ENCODE assay signal across 18 cellular contexts in genomic region chr14:68082698-68083291, GRCh38.
A peak's percentile ranks its signal among the peaks of the same experiment; 100 is the strongest.
DNase-seq lines count a peak whose midpoint lies in the region; ATAC-seq, FAIRE-seq and TF ChIP-seq lines count a peak whose summit lies in the region.
"Had no signal": no experiment of that assay in that cellular context is flagged by ENCODE, and none has a peak within 500 bp of the region (broad histone marks: within the 10 kb centered on the region; RNA-seq: fewer than 3 reads in every experiment).

No MANE protein-coding gene starts in this region.

- peak; percentile 69 for ATAC-seq in RWPE2 (ENCODE audit: low read depth)
- ATAC-seq: GM23338, SK-N-SH treated with all-trans-retinoic acid at 6 μM for 48 hours had no signal

- DNase-seq in GM18507 (ENCODE audit: extremely low spot score, insufficient read length, low read depth), result no peak
- DNase-seq in RWPE2 (ENCODE audit: low spot score), result no peak
- peak; percentile 40 for DNase-seq in endothelial cell of umbilical vein (ENCODE audit: low read depth, low spot score)
- no peak for DNase-seq in type B pancreatic cell (ENCODE audit: extremely low spot score, unreplicated experiment)
- DNase-seq in activated naive CD4-positive, alpha-beta T cell treated with anti-CD3 and anti-CD28 coated beads for 36 hours, result no peak
- DNase-seq in H7, result no peak
- no peak for DNase-seq in glomerular visceral epithelial cell (ENCODE audit: extremely low spot score)
- DNase-seq: ACHN; C1 segment of cervical spinal cord; KBM-7; NCI-H1105 treated with DMSO at 0.1 percent for 48 hours; NCI-H1694; NCI-H748 treated with DMSO at 0.1 percent for 48 hours; NK-92 treated with Interleukin-12 subunit alpha and Interleukin-12 subunit beta, amount 100 ng/mL, for 24 hours; SIG-M5 had no signal

- dilution Hi-C loops in endothelial cell of umbilical vein (cut with MboI; ENCODE audit: extremely low pct_ligation_motif_present, low sequenced_read_pairs), result no loop called here

- peak; percentile 51 for FAIRE-seq in GM18507 (lab: Jason Lieb, UNC)
- FAIRE-seq in endothelial cell of umbilical vein (lab: Jason Lieb, UNC), result no peak
- FAIRE-seq: D721Med had no signal

- peaks cover 14% of the 10 kb centered on the region for H3K9me3 Mint-ChIP-seq in type B pancreatic cell
- peaks cover 2% of the 10 kb centered on the region for H3K9me3 Mint-ChIP-seq in activated naive CD4-positive, alpha-beta T cell treated with anti-CD3 and anti-CD28 coated beads for 36 hours

- no peaks in the 10 kb centered on the region for H3K9me3 ChIP-seq in RWPE2 (ENCODE audit: severe bottlenecking)
- H3K9me3 ChIP-seq in endothelial cell of umbilical vein (replicated peaks; ENCODE audit: control insufficient read depth, insufficient read depth, low read length), result no peaks in the 10 kb centered on the region

- no peaks in the 10 kb centered on the region for H3K36me3 ChIP-seq in RWPE2 (ENCODE audit: low read depth)
- H3K36me3 ChIP-seq in endothelial cell of umbilical vein (ENCODE audit: control insufficient read depth in 2 of 2, extremely low read depth in 1 of 2, insufficient read depth in 2 of 2, low read length in 2 of 2), result no peaks in the 10 kb centered on the region
- H3K36me3 ChIP-seq in H7 (replicated peaks; ENCODE audit: control insufficient read depth, insufficient read depth, low read length), result no peaks in the 10 kb centered on the region

- peaks cover 7% of the 10 kb centered on the region for H3K4me1 ChIP-seq in RWPE2 (ENCODE audit: insufficient read depth, poor library complexity, severe bottlenecking)
- no peaks in the 10 kb centered on the region for H3K4me1 ChIP-seq in endothelial cell of umbilical vein (ENCODE audit: control insufficient read depth, extremely low read depth, insufficient read depth, low read length)

- H3K4me2 ChIP-seq in endothelial cell of umbilical vein (ENCODE audit: insufficient read depth, low read length), result no peak overlapping the region
- H3K4me2 ChIP-seq: GM23338 had no signal

- H3K27me3 ChIP-seq in RWPE2 (ENCODE audit: insufficient read depth, poor library complexity, severe bottlenecking), result no peaks in the 10 kb centered on the region
- H3K27me3 ChIP-seq in endothelial cell of umbilical vein (ENCODE audit: control insufficient read depth in 2 of 2, insufficient read depth in 2 of 2, low read length in 2 of 2), result no peaks in the 10 kb centered on the region
- H3K27me3 ChIP-seq in H7 (ENCODE audit: control insufficient read depth, insufficient read depth, low read length), result no peaks in the 10 kb centered on the region

- POLR2A ChIA-PET in endothelial cell of umbilical vein (lab: Charles Lee), result interaction anchor here (0.6 kb wide), 1 partner anchor 265 kb away, joined by 4 read pairs; no protein-coding TSS in a partner anchor

- H3K36me3 Mint-ChIP-seq in type B pancreatic cell, result peaks cover 15% of the 10 kb centered on the region
- H3K36me3 Mint-ChIP-seq in activated naive CD4-positive, alpha-beta T cell treated with anti-CD3 and anti-CD28 coated beads for 36 hours (ENCODE audit: low read depth), result no peaks in the 10 kb centered on the region

- H3K4me3 ChIP-seq in RWPE2 (ENCODE audit: severe bottlenecking), result no peak overlapping the region
- no peak overlapping the region for H3K4me3 ChIP-seq in endothelial cell of umbilical vein (replicated peaks in 1 of 3; ENCODE audit: insufficient read depth in 1 of 3, low read depth in 1 of 3, low read length in 3 of 3)
- H3K4me3 ChIP-seq in H7 (ENCODE audit: insufficient read depth, low read depth, low read length), result no peak overlapping the region
- H3K4me3 ChIP-seq: GM23338 had no signal

- H3K4me1 Mint-ChIP-seq in type B pancreatic cell (ENCODE audit: unreplicated experiment), result peaks cover 47% of the 10 kb centered on the region
- H3K4me1 Mint-ChIP-seq in activated naive CD4-positive, alpha-beta T cell treated with anti-CD3 and anti-CD28 coated beads for 36 hours (ENCODE audit: low read depth), result no peaks in the 10 kb centered on the region

- H3K4me3 Mint-ChIP-seq in type B pancreatic cell, result no peak overlapping the region
- H3K4me3 Mint-ChIP-seq in activated naive CD4-positive, alpha-beta T cell treated with anti-CD3 and anti-CD28 coated beads for 36 hours, result no peak overlapping the region
- H3K4me3 Mint-ChIP-seq: GM23338 had no signal

- intact Hi-C loops in endothelial cell of umbilical vein (cut with micrococcal nuclease), result no loop called here
- intact Hi-C loops in activated naive CD4-positive, alpha-beta T cell treated with anti-CD3 and anti-CD28 coated beads for 36 hours (cut with micrococcal nuclease), result no loop called here

- H3K27ac ChIP-seq in RWPE2 (ENCODE audit: poor library complexity, severe bottlenecking) (no peak overlapping the region), endothelial cell of umbilical vein (ENCODE audit: insufficient read depth, low read depth, low read length) (no peak overlapping the region)

- no peaks in the 10 kb centered on the region for H3K79me2 ChIP-seq in endothelial cell of umbilical vein (ENCODE audit: control insufficient read depth, insufficient read depth, low read length)

- H3K27me3 Mint-ChIP-seq in type B pancreatic cell, result no peaks in the 10 kb centered on the region
- H3K27me3 Mint-ChIP-seq in activated naive CD4-positive, alpha-beta T cell treated with anti-CD3 and anti-CD28 coated beads for 36 hours (ENCODE audit: low read depth), result no peaks in the 10 kb centered on the region

- no peaks in the 10 kb centered on the region for H3K9me1 ChIP-seq in endothelial cell of umbilical vein (replicated peaks; ENCODE audit: control insufficient read depth, extremely low read depth, insufficient read depth, low read length)

- TF ChIP-seq CTCF in RWPE2 (IDR thresholded peaks at IDR 0.05; ENCODE audit: poor library complexity, severe bottlenecking) (no peak), endothelial cell of umbilical vein (IDR thresholded peaks at IDR 0.05; ENCODE audit: extremely low read depth in 1 of 2, insufficient read depth in 1 of 2, low read depth in 1 of 2, low read length in 2 of 2) (no peak), type B pancreatic cell (conservative IDR thresholded peaks at IDR 0.05) (no peak)

- peak overlapping the region; percentile 13 for H3K27ac Mint-ChIP-seq in type B pancreatic cell
- H3K27ac Mint-ChIP-seq in activated naive CD4-positive, alpha-beta T cell treated with anti-CD3 and anti-CD28 coated beads for 36 hours, result no peak overlapping the region
- H3K27ac Mint-ChIP-seq: GM23338 had no signal

- BruUV-seq in endothelial cell of umbilical vein (replicated peaks; lab: Mats Ljungman, UMichigan), result no TSS peak

- H4K20me1 ChIP-seq in endothelial cell of umbilical vein (replicated peaks; ENCODE audit: control insufficient read depth, extremely low read depth, insufficient read depth, low read length), result no peaks in the 10 kb centered on the region

- no peak for TF ChIP-seq POLR2A in endothelial cell of umbilical vein (IDR thresholded peaks at IDR 0.05; ENCODE audit: low read depth, low read length)

- CTCF ChIA-PET in endothelial cell of umbilical vein (lab: Charles Lee), result no interaction called here
- CTCF ChIA-PET in activated naive CD4-positive, alpha-beta T cell treated with anti-CD3 and anti-CD28 coated beads for 36 hours (lab: Charles Lee), result no interaction called here

- no peak overlapping the region for H2AFZ ChIP-seq in endothelial cell of umbilical vein (ENCODE audit: low read depth, low read length)
- H2AFZ ChIP-seq: GM23338 had no signal

- no peak overlapping the region for H3K9ac ChIP-seq in endothelial cell of umbilical vein (replicated peaks; ENCODE audit: extremely low read depth, insufficient read depth, low read length)

TF ChIP-seq in endothelial cell of umbilical vein, 7 proteins besides CTCF, POLR2A, EP300 and RAD21:
- TF ChIP-seq POLR2AphosphoS5 (IDR thresholded peaks at IDR 0.05; ENCODE audit: insufficient read depth, low read depth, low read length), result no peak
- no peak for TF ChIP-seq FOS (IDR thresholded peaks at IDR 0.05; ENCODE audit: borderline replicate concordance, insufficient read depth, low read length)
- TF ChIP-seq EZH2 (IDR thresholded peaks at IDR 0.05; ENCODE audit: borderline replicate concordance, low read depth, low read length, severe bottlenecking), result no peak
- no peak for TF ChIP-seq MYC (IDR thresholded peaks at IDR 0.05; ENCODE audit: low read depth, low read length)
- no peak for TF ChIP-seq JUN (IDR thresholded peaks at IDR 0.05; ENCODE audit: borderline replicate concordance, insufficient read depth, insufficient read length, low read depth)
- TF ChIP-seq GATA2 (IDR thresholded peaks at IDR 0.05; ENCODE audit: insufficient read depth, insufficient read length, low read depth, low read length), result no peak
- TF ChIP-seq, protein P1, sequence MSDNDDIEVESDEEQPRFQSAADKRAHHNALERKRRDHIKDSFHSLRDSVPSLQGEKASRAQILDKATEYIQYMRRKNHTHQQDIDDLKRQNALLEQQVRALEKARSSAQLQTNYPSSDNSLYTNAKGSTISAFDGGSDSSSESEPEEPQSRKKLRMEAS (IDR thresholded peaks at IDR 0.05; ENCODE audit: insufficient read depth, insufficient read length), result no peak
